In genomic region chr2:82827426-82827825, GRCh38 we compare ENCODE assay signal across 8 cellular contexts.
"Had no signal": no experiment of that assay in that cellular context is flagged by ENCODE, and none has a peak within 500 bp of the region (broad histone marks: within the 10 kb centered on the region; RNA-seq: fewer than 3 reads in every experiment).

No MANE protein-coding gene starts in this region.

- DNase-seq: GM23248, GOT3, H7, HFFc6, KG1 had no signal

- H3K4me3 ChIP-seq: GM23248, HAP-1 had no signal

- H3K9ac ChIP-seq: GM23248 had no signal

- H3K4me1 ChIP-seq: HAP-1 had no signal

- H3K9me3 ChIP-seq: HAP-1 had no signal

- H3K36me3 ChIP-seq: HAP-1 had no signal

- H2AFZ ChIP-seq: GM23248 had no signal

- H3K27ac ChIP-seq: GM23248, HL-60 had no signal

- ATAC-seq: HCT116 had no signal
